ENCODE assay signal across 22 cellular contexts in genomic region chr4:886244-886643, GRCh38. TPM values are rescaled to one million over a fixed set of nuclear protein-coding genes. Genes with fewer than 3 reads are reported as not detected.
A peak's percentile ranks its signal among the peaks of the same experiment; 100 is the strongest.
DNase-seq lines count a peak whose midpoint lies in the region; ATAC-seq and TF ChIP-seq lines count a peak whose summit lies in the region.
"Had no signal": no experiment of that assay in that cellular context is flagged by ENCODE, and none has a peak within 500 bp of the region (broad histone marks: within the 10 kb centered on the region; RNA-seq: fewer than 3 reads in every experiment).

No MANE protein-coding gene starts in this region.

- no peak overlapping the region for H2AK5ac ChIP-seq in neuronal stem cell (ENCODE audit: low read depth, low read length)

- no peak overlapping the region for H3K4me2 ChIP-seq in neuronal stem cell (ENCODE audit: insufficient read depth, low read length, poor library complexity, severe bottlenecking)
- H3K4me2 ChIP-seq: BLaER1 had no signal

- no peak overlapping the region for H3K14ac ChIP-seq in neuronal stem cell (ENCODE audit: low read length)

- peaks cover 5% of the 10 kb centered on the region for H3K4me1 Mint-ChIP-seq in endothelial cell (ENCODE audit: unreplicated experiment)

- DNase-seq in Right ventricle myocardium superior = no peak
- DNase-seq in left ventricle myocardium inferior = no peak
- no peak for DNase-seq in endothelial cell (ENCODE audit: low spot score)
- no peak for DNase-seq in neuronal stem cell (ENCODE audit: low spot score)
- DNase-seq in foreskin melanocyte = no peak
- DNase-seq in HuH-7 (ENCODE audit: low spot score) = no peak
- DNase-seq in glomerular visceral epithelial cell (ENCODE audit: extremely low spot score) = no peak
- DNase-seq: CD4-positive, CD25-positive, alpha-beta regulatory T cell; DMS79; EL; GDM1; Kasumi-1; NCI-H1092 treated with DMSO at 0.1 percent for 48 hours; NCI-H1436; NCI-H187; NCI-H446; NCI-H524 treated with DMSO at 0.1 percent for 48 hours; NCI-H774 had no signal

- peaks cover 9% of the 10 kb centered on the region for H3K4me1 ChIP-seq in left ventricle myocardium inferior
- no peaks in the 10 kb centered on the region for H3K4me1 ChIP-seq in HEK293 (ENCODE audit: control insufficient read depth, insufficient read depth, low read length)
- peaks cover 0 to 2% of the 10 kb centered on the region in 2 donors for H3K4me1 ChIP-seq in neuronal stem cell (ENCODE audit: control insufficient read depth in 2 of 2, insufficient read depth in 1 of 2, low read depth in 1 of 2, low read length in 2 of 2)
- H3K4me1 ChIP-seq: BLaER1, SJSA1 had no signal

- no peaks in the 10 kb centered on the region for H3K27me3 ChIP-seq in left ventricle myocardium inferior (ENCODE audit: low read depth)
- peaks cover 0 to 2% (median 0%) of the 10 kb centered on the region in 3 experiments for H3K27me3 ChIP-seq in neuronal stem cell (ENCODE audit: control insufficient read depth in 3 of 3, insufficient read depth in 3 of 3, low read depth in 1 of 3, low read length in 3 of 3)
- H3K27me3 ChIP-seq: BLaER1, SJSA1 had no signal

- TF ChIP-seq CTCF in left ventricle myocardium inferior (IDR thresholded peaks at IDR 0.05; ENCODE audit: borderline replicate concordance) (no peak), HEK293 (tag by site-specific recombination; IDR thresholded peaks at IDR 0.05) (no peak), endothelial cell (IDR thresholded peaks at IDR 0.05; ENCODE audit: unreplicated experiment) (no peak)

- H3K18ac ChIP-seq in neuronal stem cell (ENCODE audit: low read length) = no peak overlapping the region

- H4K8ac ChIP-seq in neuronal stem cell (ENCODE audit: low read depth, low read length) = no peak overlapping the region

- H3K4me3 Mint-ChIP-seq in endothelial cell (ENCODE audit: unreplicated experiment) = peak overlapping the region; percentile 77
- H3K4me3 Mint-ChIP-seq: CD4-positive, CD25-positive, alpha-beta regulatory T cell had no signal

- H3K79me1 ChIP-seq in neuronal stem cell (ENCODE audit: low read depth, low read length) = peaks cover 9% of the 10 kb centered on the region

- H4K91ac ChIP-seq in neuronal stem cell (ENCODE audit: low read depth, low read length, poor library complexity) = peak overlapping the region; percentile 59

- POLR2A ChIA-PET in HEK293 (lab: Yijun Ruan, JAX) = no interaction called here

- peak; percentile 26 for ATAC-seq in Right ventricle myocardium superior (ENCODE audit: poor library complexity)
- ATAC-seq: HCT116 had no signal

- no peak overlapping the region for H2AFZ ChIP-seq in neuronal stem cell (ENCODE audit: low read length)

- CTCF ChIA-PET in HEK293 (lab: Yijun Ruan, JAX) = no interaction called here

- intact Hi-C loops in Right ventricle myocardium superior (cut with DNase I) = no loop called here
- intact Hi-C loops in left ventricle myocardium inferior (cut with micrococcal nuclease) = no loop called here

- H2BK120ac ChIP-seq in neuronal stem cell (ENCODE audit: low read depth, low read length) = no peak overlapping the region

- H3K9me3 ChIP-seq in left ventricle myocardium inferior (replicated peaks) (no peaks in the 10 kb centered on the region), HEK293 (ENCODE audit: control insufficient read depth, insufficient read depth, low read depth, low read length) (no peaks in the 10 kb centered on the region), neuronal stem cell (replicated peaks in 1 of 2; ENCODE audit: control insufficient read depth in 2 of 2, insufficient read depth in 1 of 2, low read depth in 1 of 2, low read length in 2 of 2) (peaks cover 0 to 10% of the 10 kb centered on the region in 2 donors)
- H3K9me3 ChIP-seq: BLaER1, SJSA1 had no signal

- no peak overlapping the region for H2BK15ac ChIP-seq in neuronal stem cell (ENCODE audit: low read length)

- H3K36me3 ChIP-seq in left ventricle myocardium inferior (peaks cover 90% of the 10 kb centered on the region), HEK293 (ENCODE audit: control insufficient read depth in 2 of 2, insufficient read depth in 1 of 2, low read length in 2 of 2) (peaks cover 0 to 83% of the 10 kb centered on the region in 2 experiments; a peak in 1 of 3 replicates), neuronal stem cell (replicated peaks in 1 of 2; ENCODE audit: control insufficient read depth in 2 of 2, insufficient read depth in 2 of 2, low read length in 2 of 2) (peaks cover 34 to 89% of the 10 kb centered on the region in 2 donors)
- H3K36me3 ChIP-seq: SJSA1 had no signal

- no peak overlapping the region for H3K4me3 ChIP-seq in left ventricle myocardium inferior
- no peak overlapping the region for H3K4me3 ChIP-seq in HEK293 (ENCODE audit: low read depth, low read length)
- no peak overlapping the region for H3K4me3 ChIP-seq in neuronal stem cell (ENCODE audit: low read length in 2 of 2)
- H3K4me3 ChIP-seq: BLaER1, SJSA1 had no signal

- H3K27ac Mint-ChIP-seq in endothelial cell (ENCODE audit: unreplicated experiment) = peak overlapping the region; percentile 68
- H3K27ac Mint-ChIP-seq: CD4-positive, CD25-positive, alpha-beta regulatory T cell had no signal

- no peak overlapping the region for H2BK12ac ChIP-seq in neuronal stem cell (ENCODE audit: low read length)

- H3K36me3 Mint-ChIP-seq in endothelial cell (ENCODE audit: low read depth, unreplicated experiment) = peaks cover 24% of the 10 kb centered on the region

- no CpG with 5 or more reads among the region's 9 CpGs for WGBS in neuronal stem cell (ENCODE audit: extremely low coverage in 2 of 2, insufficient read length in 2 of 2, insufficient replicate concordance in 1 of 2), 2 donors

- no peak overlapping the region for H3K4ac ChIP-seq in neuronal stem cell (ENCODE audit: low read length)

- no peak overlapping the region for H2BK5ac ChIP-seq in neuronal stem cell (ENCODE audit: low read length)

- no peaks in the 10 kb centered on the region for H3K9me3 Mint-ChIP-seq in endothelial cell (ENCODE audit: unreplicated experiment)
- H3K9me3 Mint-ChIP-seq: CD4-positive, CD25-positive, alpha-beta regulatory T cell had no signal

- H3K27ac ChIP-seq in left ventricle myocardium inferior (replicated peaks) = no peak overlapping the region
- H3K27ac ChIP-seq in HEK293 (ENCODE audit: extremely low read depth, low read depth, low read length) = no peak overlapping the region
- no peak overlapping the region for H3K27ac ChIP-seq in neuronal stem cell (replicated peaks; ENCODE audit: low read length)
- H3K27ac ChIP-seq: BLaER1, SJSA1 had no signal

- H3K23ac ChIP-seq in neuronal stem cell (ENCODE audit: low read depth, low read length, poor library complexity) = no peak overlapping the region

- peaks cover 8% of the 10 kb centered on the region for H3K27me3 Mint-ChIP-seq in endothelial cell (ENCODE audit: unreplicated experiment)
- H3K27me3 Mint-ChIP-seq: CD4-positive, CD25-positive, alpha-beta regulatory T cell had no signal

- H3K9ac ChIP-seq in neuronal stem cell (ENCODE audit: low read depth, low read length, poor library complexity) = no peak overlapping the region
- H3K9ac ChIP-seq: BLaER1 had no signal

TF ChIP-seq in HEK293, 187 proteins besides CTCF, POLR2A, EP300 and RAD21 (continues in another document):
- TF ChIP-seq BCL6B (tag by site-specific recombination; IDR thresholded peaks at IDR 0.05) (no peak), ZSCAN4 (tag by site-specific recombination; IDR thresholded peaks at IDR 0.05) (no peak), PRDM1 (tag by site-specific recombination; IDR thresholded peaks at IDR 0.05) (0 out of 2 replicates have a peak, but pooled peaks have one; percentile 6)

RNA-seq across cellular contexts. Expression of gene GAK, which starts 45.9 kb away (rescaled TPM):
- 27.9 TPM for total RNA-seq in Right ventricle myocardium superior
- total RNA-seq in left ventricle myocardium inferior = 25.1 TPM
- 112 TPM for total RNA-seq in endothelial cell (ENCODE audit: unreplicated experiment)
- polyA plus RNA-seq in neuronal stem cell (2013, experiment 1 of 2) = 35.3 TPM
- polyA plus RNA-seq in neuronal stem cell (2013, experiment 2 of 2) = 34.3 TPM

RNA-seq across cellular contexts. Expression of gene TMEM175, which starts 46.0 kb away (rescaled TPM):
- total RNA-seq in Right ventricle myocardium superior = 14.9 TPM
- 20.3 TPM for total RNA-seq in left ventricle myocardium inferior
- total RNA-seq in endothelial cell (ENCODE audit: unreplicated experiment) = 31.4 TPM
- 8.0 TPM for polyA plus RNA-seq in neuronal stem cell (2013, experiment 1 of 2)
- 7.7 TPM for polyA plus RNA-seq in neuronal stem cell (2013, experiment 2 of 2)
